ENCODE assay signal across 17 cellular contexts in genomic region chr9:70094747-70095146, GRCh38. TPM values are rescaled to one million over a fixed set of nuclear protein-coding genes. Genes with fewer than 3 reads are reported as not detected.
DNase-seq lines count a peak whose midpoint lies in the region; ATAC-seq, FAIRE-seq and TF ChIP-seq lines count a peak whose summit lies in the region.
"Had no signal": no experiment of that assay in that cellular context is flagged by ENCODE, and none has a peak within 500 bp of the region (broad histone marks: within the 10 kb centered on the region; RNA-seq: fewer than 3 reads in every experiment).

No MANE protein-coding gene starts in this region.

- no peak for FAIRE-seq in astrocyte (lab: Jason Lieb, UNC)
- FAIRE-seq: A204.1, G401.6, GM12892 had no signal

- no peaks in the 10 kb centered on the region for H3K9me2 ChIP-seq in MM.1S (replicated peaks; ENCODE audit: insufficient read depth, low read length)

- H3K27ac ChIP-seq in MM.1S (ENCODE audit: low read length) = peak overlapping the region; percentile 68; the same call in 1 of the 2 replicates
- H3K27ac ChIP-seq in astrocyte (ENCODE audit: low read depth, low read length) = no peak overlapping the region
- peak overlapping the region; percentile 23 to 79 (median 68) for H3K27ac ChIP-seq in gastroesophageal sphincter
- H3K27ac ChIP-seq in stomach smooth muscle (ENCODE audit: low read length) = peak overlapping the region; percentile 2
- H3K27ac ChIP-seq in upper lobe of right lung = no peak overlapping the region

- TF ChIP-seq EP300 in gastroesophageal sphincter (IDR thresholded peaks at IDR 0.05) = no peak

- no peaks in the 10 kb centered on the region for H3K9me3 Mint-ChIP-seq in astrocyte (ENCODE audit: unreplicated experiment)
- H3K9me3 Mint-ChIP-seq: CD4-positive, alpha-beta T cell had no signal

- H3K4me1 ChIP-seq in MM.1S (ENCODE audit: low read length) (peaks cover 12% of the 10 kb centered on the region), astrocyte (ENCODE audit: insufficient read depth, low read length) (no peaks in the 10 kb centered on the region), gastroesophageal sphincter (peaks cover 13 to 98% (median 47%) of the 10 kb centered on the region in 3 donors), stomach smooth muscle (ENCODE audit: control insufficient read depth, insufficient read depth, low read length) (peaks cover 23% of the 10 kb centered on the region), upper lobe of right lung (no peaks in the 10 kb centered on the region)

- DNase-seq in MM.1S = no peak
- DNase-seq in astrocyte (ENCODE audit: low read depth) = no peak
- DNase-seq in NCI-H1694 treated with DMSO at 0.1 percent for 48 hours (lab: John Stamatoyannopoulos, UW) = no peak
- no peak for DNase-seq in upper lobe of right lung
- DNase-seq in left ventricle myocardium superior = no peak
- DNase-seq: C1 segment of cervical spinal cord; Calu3; CD4-positive, alpha-beta T cell; EL; H7; IMR-90 had no signal

- no peak for TF ChIP-seq POLR2A in gastroesophageal sphincter (IDR thresholded peaks at IDR 0.05)

- ATAC-seq in gastroesophageal sphincter (no peak), upper lobe of right lung (no peak), left ventricle myocardium superior (no peak)

- H2AFZ ChIP-seq in MM.1S (ENCODE audit: low read length) (no peak overlapping the region), astrocyte (ENCODE audit: low read depth, low read length) (no peak overlapping the region)

- H3K27me3 ChIP-seq in MM.1S (replicated peaks; ENCODE audit: insufficient read depth, low read length) (no peaks in the 10 kb centered on the region), astrocyte (ENCODE audit: insufficient read depth, low read length) (no peaks in the 10 kb centered on the region), gastroesophageal sphincter (no peaks in the 10 kb centered on the region), stomach smooth muscle (ENCODE audit: control insufficient read depth in 1 of 2, insufficient read depth in 2 of 2, low read length in 2 of 2) (no peaks in the 10 kb centered on the region), upper lobe of right lung (no peaks in the 10 kb centered on the region)

- peak overlapping the region; percentile 37 for H3K27ac Mint-ChIP-seq in astrocyte (ENCODE audit: unreplicated experiment)
- H3K27ac Mint-ChIP-seq: B cell had no signal

- no peaks in the 10 kb centered on the region for H4K20me1 ChIP-seq in MM.1S (ENCODE audit: insufficient read depth, low read length)
- no peaks in the 10 kb centered on the region for H4K20me1 ChIP-seq in astrocyte (ENCODE audit: insufficient read depth, low read length)

- H3K36me3 Mint-ChIP-seq in astrocyte (ENCODE audit: low read depth, unreplicated experiment) = peaks cover 3% of the 10 kb centered on the region

- H3K4me2 ChIP-seq in MM.1S (ENCODE audit: low read depth, low read length) (no peak overlapping the region), astrocyte (ENCODE audit: low read length) (no peak overlapping the region)

- no peaks in the 10 kb centered on the region for H3K9me3 ChIP-seq in MM.1S (replicated peaks; ENCODE audit: insufficient read depth, low read length)
- no peaks in the 10 kb centered on the region for H3K9me3 ChIP-seq in astrocyte (ENCODE audit: insufficient read depth, low read depth, low read length)
- no peaks in the 10 kb centered on the region for H3K9me3 ChIP-seq in gastroesophageal sphincter
- no peaks in the 10 kb centered on the region for H3K9me3 ChIP-seq in stomach smooth muscle (ENCODE audit: control insufficient read depth in 2 of 2, low read length in 2 of 2)
- no peaks in the 10 kb centered on the region for H3K9me3 ChIP-seq in upper lobe of right lung

- intact Hi-C loops in upper lobe of right lung (cut with DNase I) = no loop called here
- intact Hi-C loops in left ventricle myocardium superior (cut with micrococcal nuclease) = no loop called here

- H3F3A ChIP-seq in MM.1S (ENCODE audit: insufficient read depth, low read length) = peaks cover 3% of the 10 kb centered on the region; the same call in 1 of the 2 replicates

- H3K9ac ChIP-seq in MM.1S (ENCODE audit: low read length) (no peak overlapping the region), astrocyte (ENCODE audit: low read length) (no peak overlapping the region), stomach smooth muscle (ENCODE audit: low read length in 2 of 2) (no peak overlapping the region)

- H3K4me3 Mint-ChIP-seq in astrocyte (ENCODE audit: unreplicated experiment) = no peak overlapping the region
- H3K4me3 Mint-ChIP-seq: B cell; CD4-positive, alpha-beta T cell had no signal

- H3K4me3 ChIP-seq in MM.1S (ENCODE audit: low read length) = no peak overlapping the region
- H3K4me3 ChIP-seq in astrocyte (ENCODE audit: insufficient read depth, low read depth, low read length) = no peak overlapping the region
- no peak overlapping the region for H3K4me3 ChIP-seq in gastroesophageal sphincter
- H3K4me3 ChIP-seq in stomach smooth muscle (ENCODE audit: low read length in 2 of 2) = no peak overlapping the region
- no peak overlapping the region for H3K4me3 ChIP-seq in upper lobe of right lung

- TF ChIP-seq CTCF in MM.1S (IDR thresholded peaks at IDR 0.05; ENCODE audit: low read length) (no peak), astrocyte (IDR thresholded peaks at IDR 0.05; ENCODE audit: insufficient read depth, low read depth, low read length) (no peak), gastroesophageal sphincter (IDR thresholded peaks at IDR 0.05) (no peak), upper lobe of right lung (IDR thresholded peaks at IDR 0.05) (no peak)

- peaks cover 22% of the 10 kb centered on the region for H3K4me1 Mint-ChIP-seq in astrocyte (ENCODE audit: low read depth, unreplicated experiment)
- H3K4me1 Mint-ChIP-seq: B cell had no signal

- H3K79me2 ChIP-seq in MM.1S (ENCODE audit: low read length) (peaks cover 4% of the 10 kb centered on the region; the same call in 1 of the 2 replicates), astrocyte (ENCODE audit: insufficient read depth, low read length) (no peaks in the 10 kb centered on the region)

- H3K36me3 ChIP-seq in MM.1S (replicated peaks; ENCODE audit: insufficient read depth, low read length) (no peaks in the 10 kb centered on the region), astrocyte (ENCODE audit: insufficient read depth, low read length) (no peaks in the 10 kb centered on the region), gastroesophageal sphincter (no peaks in the 10 kb centered on the region), stomach smooth muscle (ENCODE audit: control insufficient read depth in 2 of 2, insufficient read depth in 2 of 2, low read length in 2 of 2) (no peaks in the 10 kb centered on the region), upper lobe of right lung (no peaks in the 10 kb centered on the region)

- no peaks in the 10 kb centered on the region for H3K27me3 Mint-ChIP-seq in astrocyte (ENCODE audit: low read depth, unreplicated experiment)

RNA-seq across cellular contexts. Expression of gene MAMDC2, which starts 51.1 kb away (rescaled TPM):
- 135 and 211 TPM in 2 replicates for total RNA-seq in astrocyte
- 100 to 1,000 TPM in 3 of 4 donors, 10 to 100 TPM in 1; 96.5 to 192 (median 140) TPM for total RNA-seq in gastroesophageal sphincter
- total RNA-seq in upper lobe of right lung = 72.0 TPM
- total RNA-seq in left ventricle myocardium superior = 8.9 TPM
- total RNA-seq: B cell had no signal

Comparison
In these comparisons a context has a peak if more than half of its experiments do, and no peak if none do; other contexts are left out.
1. H3K27ac ChIP-seq: peak in MM.1S (single experiment), gastroesophageal sphincter (4 of 4) and stomach smooth muscle (single experiment); none in astrocyte (single experiment) and upper lobe of right lung (single experiment).